ENCODE assay signal across 1 cellular context in the genomic region with DNA sequence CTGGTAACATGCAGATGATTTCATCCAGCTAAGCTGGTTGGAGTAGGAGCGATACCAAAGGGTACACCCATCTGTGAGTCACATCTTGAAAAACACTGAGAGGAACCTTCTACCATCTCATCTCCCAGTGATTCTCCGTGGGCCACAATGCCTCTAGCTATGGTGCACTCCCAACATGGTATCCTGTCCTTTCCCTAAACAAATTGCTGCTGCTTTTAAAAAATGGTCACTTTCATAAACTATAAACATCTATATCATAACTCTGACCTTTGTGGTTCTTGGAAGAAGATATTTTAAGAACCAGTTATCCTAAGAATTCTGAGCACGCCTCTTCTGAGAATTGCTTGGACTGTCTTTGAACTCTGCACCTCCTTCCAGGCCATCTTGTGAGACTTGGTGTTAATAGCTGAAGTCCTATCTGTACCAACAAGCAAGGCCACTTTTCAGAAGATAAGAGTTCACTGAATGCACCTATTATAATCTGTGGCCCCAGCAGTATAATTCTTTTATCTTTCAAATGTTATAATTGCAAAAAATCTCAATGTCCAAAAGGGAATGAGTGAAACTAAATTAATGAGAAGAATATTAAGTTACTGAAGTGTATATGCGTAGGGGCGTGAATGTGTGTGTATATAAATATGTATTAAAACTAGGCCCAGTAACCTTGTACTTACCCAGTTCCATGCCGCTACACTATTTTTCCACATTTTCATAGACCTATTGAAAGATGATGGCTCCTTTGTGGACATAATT.
TF ChIP-seq lines count a peak whose summit lies in the region.

No MANE protein-coding gene starts in this region.

TF ChIP-seq in K562, 482 proteins besides CTCF, POLR2A, EP300 and RAD21 (continued from another document and continues in another):
- no peak for TF ChIP-seq PREB (CRISPR knock-in tag; IDR thresholded peaks at IDR 0.05)
- peak; percentile 50; the same call in 1 of the 2 replicates for TF ChIP-seq ESRRA (IDR thresholded peaks at IDR 0.05; ENCODE audit: borderline replicate concordance, low read depth)
- peak; percentile 70 to 83 for TF ChIP-seq NCOA2 (IDR thresholded peaks at IDR 0.05; ENCODE audit: partially characterized antibody in 2 of 2)
- TF ChIP-seq ZNF384 (IDR thresholded peaks at IDR 0.05; ENCODE audit: low read depth, low read length): 0 out of 2 replicates have a peak, but pooled peaks have one; percentile 10
- TF ChIP-seq JUN (IDR thresholded peaks at IDR 0.05; ENCODE audit: borderline replicate concordance, low read depth, low read length): peak; percentile 73; the same call in 1 of the 2 replicates
- no peak for TF ChIP-seq JUN (CRISPR knock-in tag; IDR thresholded peaks at IDR 0.05; ENCODE audit: borderline replicate concordance)
- TF ChIP-seq PML (IDR thresholded peaks at IDR 0.05; ENCODE audit: low read length): peak; percentile 91
- no peak for TF ChIP-seq FOXJ2 (tag; IDR thresholded peaks at IDR 0.05)
- TF ChIP-seq, protein P1, sequence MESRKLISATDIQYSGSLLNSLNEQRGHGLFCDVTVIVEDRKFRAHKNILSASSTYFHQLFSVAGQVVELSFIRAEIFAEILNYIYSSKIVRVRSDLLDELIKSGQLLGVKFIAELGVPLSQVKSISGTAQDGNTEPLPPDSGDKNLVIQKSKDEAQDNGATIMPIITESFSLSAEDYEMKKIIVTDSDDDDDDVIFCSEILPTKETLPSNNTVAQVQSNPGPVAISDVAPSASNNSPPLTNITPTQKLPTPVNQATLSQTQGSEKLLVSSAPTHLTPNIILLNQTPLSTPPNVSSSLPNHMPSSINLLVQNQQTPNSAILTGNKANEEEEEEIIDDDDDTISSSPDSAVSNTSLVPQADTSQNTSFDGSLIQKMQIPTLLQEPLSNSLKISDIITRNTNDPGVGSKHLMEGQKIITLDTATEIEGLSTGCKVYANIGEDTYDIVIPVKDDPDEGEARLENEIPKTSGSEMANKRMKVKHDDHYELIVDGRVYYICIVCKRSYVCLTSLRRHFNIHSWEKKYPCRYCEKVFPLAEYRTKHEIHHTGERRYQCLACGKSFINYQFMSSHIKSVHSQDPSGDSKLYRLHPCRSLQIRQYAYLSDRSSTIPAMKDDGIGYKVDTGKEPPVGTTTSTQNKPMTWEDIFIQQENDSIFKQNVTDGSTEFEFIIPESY (CRISPR knock-in tag; IDR thresholded peaks at IDR 0.05): 0 out of 2 replicates have a peak, but pooled peaks have one; percentile 23
- no peak for TF ChIP-seq CAMTA2 (CRISPR knock-in tag; conservative IDR thresholded peaks at IDR 0.05)
- TF ChIP-seq NUFIP1 (IDR thresholded peaks at IDR 0.05; ENCODE audit: partially characterized antibody): peak; percentile 7
- TF ChIP-seq, protein P2, sequence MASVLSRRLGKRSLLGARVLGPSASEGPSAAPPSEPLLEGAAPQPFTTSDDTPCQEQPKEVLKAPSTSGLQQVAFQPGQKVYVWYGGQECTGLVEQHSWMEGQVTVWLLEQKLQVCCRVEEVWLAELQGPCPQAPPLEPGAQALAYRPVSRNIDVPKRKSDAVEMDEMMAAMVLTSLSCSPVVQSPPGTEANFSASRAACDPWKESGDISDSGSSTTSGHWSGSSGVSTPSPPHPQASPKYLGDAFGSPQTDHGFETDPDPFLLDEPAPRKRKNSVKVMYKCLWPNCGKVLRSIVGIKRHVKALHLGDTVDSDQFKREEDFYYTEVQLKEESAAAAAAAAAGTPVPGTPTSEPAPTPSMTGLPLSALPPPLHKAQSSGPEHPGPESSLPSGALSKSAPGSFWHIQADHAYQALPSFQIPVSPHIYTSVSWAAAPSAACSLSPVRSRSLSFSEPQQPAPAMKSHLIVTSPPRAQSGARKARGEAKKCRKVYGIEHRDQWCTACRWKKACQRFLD (CRISPR knock-in tag; IDR thresholded peaks at IDR 0.05): peak; percentile 83; the same call in 1 of the 2 replicates
- TF ChIP-seq ZNF586 (CRISPR knock-in tag; conservative IDR thresholded peaks at IDR 0.05): no peak
- no peak for TF ChIP-seq ZNF511 (CRISPR knock-in tag; IDR thresholded peaks at IDR 0.05)
- peak; percentile 86 for TF ChIP-seq JUND (IDR thresholded peaks at IDR 0.05; ENCODE audit: borderline replicate concordance, low read depth, low read length)
- TF ChIP-seq JUND (tag; IDR thresholded peaks at IDR 0.05; ENCODE audit: borderline replicate concordance, low read depth, low read length): peak; percentile 90
- peak; percentile 43 for TF ChIP-seq TAF9B (IDR thresholded peaks at IDR 0.05; ENCODE audit: partially characterized antibody)
- no peak for TF ChIP-seq ZBTB8A (IDR thresholded peaks at IDR 0.05; ENCODE audit: partially characterized antibody)
- TF ChIP-seq ZBED1 (IDR thresholded peaks at IDR 0.05): no peak
- no peak; the same call in 1 of the 2 replicates for TF ChIP-seq SNIP1 (IDR thresholded peaks at IDR 0.05; ENCODE audit: low read depth)
- no peak for TF ChIP-seq ZNF165 (CRISPR knock-in tag; IDR thresholded peaks at IDR 0.05; ENCODE audit: borderline replicate concordance)
- peak; percentile 94 for TF ChIP-seq CCNT2 (IDR thresholded peaks at IDR 0.05; ENCODE audit: borderline replicate concordance, extremely low read depth, insufficient read length, low read depth, low read length)
- peak in 1 of 2 experiments; percentile 61; a peak in 1 of 3 replicates for TF ChIP-seq CBX3 (IDR thresholded peaks at IDR 0.05; ENCODE audit: borderline replicate concordance in 1 of 2, low read length in 2 of 2)
- no peak for TF ChIP-seq MED1 (CRISPR knock-in tag; IDR thresholded peaks at IDR 0.05; ENCODE audit: borderline replicate concordance)
- TF ChIP-seq E2F3 (CRISPR knock-in tag; IDR thresholded peaks at IDR 0.05): no peak
- TF ChIP-seq, protein P3, sequence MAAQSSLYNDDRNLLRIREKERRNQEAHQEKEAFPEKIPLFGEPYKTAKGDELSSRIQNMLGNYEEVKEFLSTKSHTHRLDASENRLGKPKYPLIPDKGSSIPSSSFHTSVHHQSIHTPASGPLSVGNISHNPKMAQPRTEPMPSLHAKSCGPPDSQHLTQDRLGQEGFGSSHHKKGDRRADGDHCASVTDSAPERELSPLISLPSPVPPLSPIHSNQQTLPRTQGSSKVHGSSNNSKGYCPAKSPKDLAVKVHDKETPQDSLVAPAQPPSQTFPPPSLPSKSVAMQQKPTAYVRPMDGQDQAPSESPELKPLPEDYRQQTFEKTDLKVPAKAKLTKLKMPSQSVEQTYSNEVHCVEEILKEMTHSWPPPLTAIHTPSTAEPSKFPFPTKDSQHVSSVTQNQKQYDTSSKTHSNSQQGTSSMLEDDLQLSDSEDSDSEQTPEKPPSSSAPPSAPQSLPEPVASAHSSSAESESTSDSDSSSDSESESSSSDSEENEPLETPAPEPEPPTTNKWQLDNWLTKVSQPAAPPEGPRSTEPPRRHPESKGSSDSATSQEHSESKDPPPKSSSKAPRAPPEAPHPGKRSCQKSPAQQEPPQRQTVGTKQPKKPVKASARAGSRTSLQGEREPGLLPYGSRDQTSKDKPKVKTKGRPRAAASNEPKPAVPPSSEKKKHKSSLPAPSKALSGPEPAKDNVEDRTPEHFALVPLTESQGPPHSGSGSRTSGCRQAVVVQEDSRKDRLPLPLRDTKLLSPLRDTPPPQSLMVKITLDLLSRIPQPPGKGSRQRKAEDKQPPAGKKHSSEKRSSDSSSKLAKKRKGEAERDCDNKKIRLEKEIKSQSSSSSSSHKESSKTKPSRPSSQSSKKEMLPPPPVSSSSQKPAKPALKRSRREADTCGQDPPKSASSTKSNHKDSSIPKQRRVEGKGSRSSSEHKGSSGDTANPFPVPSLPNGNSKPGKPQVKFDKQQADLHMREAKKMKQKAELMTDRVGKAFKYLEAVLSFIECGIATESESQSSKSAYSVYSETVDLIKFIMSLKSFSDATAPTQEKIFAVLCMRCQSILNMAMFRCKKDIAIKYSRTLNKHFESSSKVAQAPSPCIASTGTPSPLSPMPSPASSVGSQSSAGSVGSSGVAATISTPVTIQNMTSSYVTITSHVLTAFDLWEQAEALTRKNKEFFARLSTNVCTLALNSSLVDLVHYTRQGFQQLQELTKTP (IDR thresholded peaks at IDR 0.05; ENCODE audit: low read depth in 1 of 2, partially characterized antibody in 2 of 2): peak in 1 of 2 experiments; percentile 58
- TF ChIP-seq HES1 (IDR thresholded peaks at IDR 0.05; ENCODE audit: low read depth): peak; percentile 59; the same call in 1 of the 2 replicates
- peak; percentile 92 for TF ChIP-seq SOX6 (IDR thresholded peaks at IDR 0.05)
- TF ChIP-seq ZNF551 (CRISPR knock-in tag; IDR thresholded peaks at IDR 0.05): no peak
- TF ChIP-seq MEF2D (tag; conservative IDR thresholded peaks at IDR 0.05; ENCODE audit: low read depth): peak; percentile 80
- TF ChIP-seq, protein P4, sequence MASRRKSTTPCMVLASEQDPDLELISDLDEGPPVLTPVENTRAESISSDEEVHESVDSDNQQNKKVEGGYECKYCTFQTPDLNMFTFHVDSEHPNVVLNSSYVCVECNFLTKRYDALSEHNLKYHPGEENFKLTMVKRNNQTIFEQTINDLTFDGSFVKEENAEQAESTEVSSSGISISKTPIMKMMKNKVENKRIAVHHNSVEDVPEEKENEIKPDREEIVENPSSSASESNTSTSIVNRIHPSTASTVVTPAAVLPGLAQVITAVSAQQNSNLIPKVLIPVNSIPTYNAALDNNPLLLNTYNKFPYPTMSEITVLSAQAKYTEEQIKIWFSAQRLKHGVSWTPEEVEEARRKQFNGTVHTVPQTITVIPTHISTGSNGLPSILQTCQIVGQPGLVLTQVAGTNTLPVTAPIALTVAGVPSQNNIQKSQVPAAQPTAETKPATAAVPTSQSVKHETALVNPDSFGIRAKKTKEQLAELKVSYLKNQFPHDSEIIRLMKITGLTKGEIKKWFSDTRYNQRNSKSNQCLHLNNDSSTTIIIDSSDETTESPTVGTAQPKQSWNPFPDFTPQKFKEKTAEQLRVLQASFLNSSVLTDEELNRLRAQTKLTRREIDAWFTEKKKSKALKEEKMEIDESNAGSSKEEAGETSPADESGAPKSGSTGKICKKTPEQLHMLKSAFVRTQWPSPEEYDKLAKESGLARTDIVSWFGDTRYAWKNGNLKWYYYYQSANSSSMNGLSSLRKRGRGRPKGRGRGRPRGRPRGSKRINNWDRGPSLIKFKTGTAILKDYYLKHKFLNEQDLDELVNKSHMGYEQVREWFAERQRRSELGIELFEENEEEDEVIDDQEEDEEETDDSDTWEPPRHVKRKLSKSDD (conservative IDR thresholded peaks at IDR 0.05; ENCODE audit: low read length): no peak
- peak; percentile 64; the same call in 1 of the 2 replicates for TF ChIP-seq MTA1 (IDR thresholded peaks at IDR 0.05; ENCODE audit: borderline replicate concordance)
- TF ChIP-seq NR4A1 (CRISPR knock-in tag; IDR thresholded peaks at IDR 0.05): no peak
- TF ChIP-seq NR4A1 (tag; IDR thresholded peaks at IDR 0.05): peak; percentile 75; the same call in 1 of the 2 replicates
- peak; percentile 98 for TF ChIP-seq STAT5A (IDR thresholded peaks at IDR 0.05; ENCODE audit: borderline replicate concordance, low read length)
- TF ChIP-seq SMARCB1 (IDR thresholded peaks at IDR 0.05; ENCODE audit: insufficient read length, low read depth): peak; percentile 78
- TF ChIP-seq, protein P5, sequence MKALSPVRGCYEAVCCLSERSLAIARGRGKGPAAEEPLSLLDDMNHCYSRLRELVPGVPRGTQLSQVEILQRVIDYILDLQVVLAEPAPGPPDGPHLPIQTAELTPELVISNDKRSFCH (CRISPR knock-in tag; IDR thresholded peaks at IDR 0.05): no peak
- TF ChIP-seq, protein P5 (tag; IDR thresholded peaks at IDR 0.05): peak; percentile 96
- TF ChIP-seq, protein P6, sequence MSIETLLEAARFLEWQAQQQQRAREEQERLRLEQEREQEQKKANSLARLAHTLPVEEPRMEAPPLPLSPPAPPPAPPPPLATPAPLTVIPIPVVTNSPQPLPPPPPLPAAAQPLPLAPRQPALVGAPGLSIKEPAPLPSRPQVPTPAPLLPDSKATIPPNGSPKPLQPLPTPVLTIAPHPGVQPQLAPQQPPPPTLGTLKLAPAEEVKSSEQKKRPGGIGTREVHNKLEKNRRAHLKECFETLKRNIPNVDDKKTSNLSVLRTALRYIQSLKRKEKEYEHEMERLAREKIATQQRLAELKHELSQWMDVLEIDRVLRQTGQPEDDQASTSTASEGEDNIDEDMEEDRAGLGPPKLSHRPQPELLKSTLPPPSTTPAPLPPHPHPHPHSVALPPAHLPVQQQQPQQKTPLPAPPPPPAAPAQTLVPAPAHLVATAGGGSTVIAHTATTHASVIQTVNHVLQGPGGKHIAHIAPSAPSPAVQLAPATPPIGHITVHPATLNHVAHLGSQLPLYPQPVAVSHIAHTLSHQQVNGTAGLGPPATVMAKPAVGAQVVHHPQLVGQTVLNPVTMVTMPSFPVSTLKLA (conservative IDR thresholded peaks at IDR 0.05): peak; percentile 65 to 77
- TF ChIP-seq E2F6 (IDR thresholded peaks at IDR 0.05; ENCODE audit: borderline replicate concordance in 1 of 2, extremely low read depth in 1 of 2, insufficient read depth in 1 of 2, insufficient read length in 1 of 2, low read depth in 1 of 2, low read length in 1 of 2, poor library complexity in 1 of 2, severe bottlenecking in 1 of 2): no peak
